ENCODE assay signal across 17 cellular contexts in genomic region chr2:190499976-190500588, GRCh38. TPM values are rescaled to one million over a fixed set of nuclear protein-coding genes. Genes with fewer than 3 reads are reported as not detected.
DNase-seq lines count a peak whose midpoint lies in the region; ATAC-seq and TF ChIP-seq lines count a peak whose summit lies in the region.
"Had no signal": no experiment of that assay in that cellular context is flagged by ENCODE, and none has a peak within 500 bp of the region (broad histone marks: within the 10 kb centered on the region; RNA-seq: fewer than 3 reads in every experiment).

No MANE protein-coding gene starts in this region.

- peak overlapping the region in 5 of 8 donors; percentile 9 to 52 (median 21) for H3K27ac Mint-ChIP-seq in CD8-positive, alpha-beta memory T cell
- peak overlapping the region; percentile 72 for H3K27ac Mint-ChIP-seq in activated naive CD8-positive, alpha-beta T cell treated with anti-CD3 and anti-CD28 coated beads for 36 hours
- H3K27ac Mint-ChIP-seq: activated naive CD8-positive, alpha-beta T cell treated with anti-CD3 and anti-CD28 coated beads, Interleukin-2, amount 10 ng/mL, durations not matched to agents 7 days and 5 days had no signal

- ATAC-seq in GM21737 (IDR thresholded peaks at IDR 0.05; ENCODE audit: unreplicated experiment), result no peak
- ATAC-seq: activated CD4-positive, CD25-positive, alpha-beta regulatory T cell treated with anti-CD3 and anti-CD28 coated beads, Interleukin-2, amount 50 U/mL, for 24 hours had no signal

- no peaks in the 10 kb centered on the region for H3K27me3 ChIP-seq in CD8-positive, alpha-beta memory T cell (ENCODE audit: insufficient read depth, low read length, poor library complexity, severe bottlenecking)
- H3K27me3 ChIP-seq in iPS-15b (ENCODE audit: control insufficient read depth, insufficient read depth, low read length), result no peaks in the 10 kb centered on the region
- H3K27me3 ChIP-seq in osteoblast (ENCODE audit: insufficient read depth, low read length), result no peaks in the 10 kb centered on the region
- no peaks in the 10 kb centered on the region for H3K27me3 ChIP-seq in SJCRH30

- H3K9me3 Mint-ChIP-seq in CD8-positive, alpha-beta memory T cell, result no peaks in the 10 kb centered on the region
- H3K9me3 Mint-ChIP-seq in activated naive CD8-positive, alpha-beta T cell treated with anti-CD3 and anti-CD28 coated beads for 36 hours, result peaks cover 4% of the 10 kb centered on the region
- H3K9me3 Mint-ChIP-seq: activated naive CD8-positive, alpha-beta T cell treated with anti-CD3 and anti-CD28 coated beads, Interleukin-2, amount 10 ng/mL, durations not matched to agents 7 days and 5 days had no signal

- H3K9me3 ChIP-seq in CD8-positive, alpha-beta memory T cell (ENCODE audit: low read length), result no peaks in the 10 kb centered on the region
- H3K9me3 ChIP-seq in iPS-15b (ENCODE audit: control insufficient read depth, insufficient read depth, low read length) (no peaks in the 10 kb centered on the region), osteoblast (ENCODE audit: low read depth, low read length) (no peaks in the 10 kb centered on the region), SJCRH30 (replicated peaks) (no peaks in the 10 kb centered on the region)

- CTCF ChIA-PET in CD8-positive, alpha-beta memory T cell (lab: Charles Lee), result no interaction called here

- H3K27me3 Mint-ChIP-seq in CD8-positive, alpha-beta memory T cell, result no peaks in the 10 kb centered on the region
- no peaks in the 10 kb centered on the region for H3K27me3 Mint-ChIP-seq in activated naive CD8-positive, alpha-beta T cell treated with anti-CD3 and anti-CD28 coated beads for 36 hours
- H3K27me3 Mint-ChIP-seq: activated naive CD8-positive, alpha-beta T cell treated with anti-CD3 and anti-CD28 coated beads, Interleukin-2, amount 10 ng/mL, durations not matched to agents 7 days and 5 days had no signal

- no peak for TF ChIP-seq CTCF in osteoblast (IDR thresholded peaks at IDR 0.05; ENCODE audit: extremely low read depth, low read depth, low read length)

- peaks cover 8 to 17% (median 9%) of the 10 kb centered on the region in 3 donors for H3K4me1 Mint-ChIP-seq in CD8-positive, alpha-beta memory T cell
- peaks cover 15% of the 10 kb centered on the region for H3K4me1 Mint-ChIP-seq in activated naive CD8-positive, alpha-beta T cell treated with anti-CD3 and anti-CD28 coated beads for 36 hours

- H3K36me3 ChIP-seq in CD8-positive, alpha-beta memory T cell (ENCODE audit: insufficient read depth, low read length), result peaks cover 38% of the 10 kb centered on the region
- no peaks in the 10 kb centered on the region for H3K36me3 ChIP-seq in iPS-15b (ENCODE audit: control insufficient read depth, insufficient read depth, low read length)
- H3K36me3 ChIP-seq in osteoblast (ENCODE audit: insufficient read depth, low read length), result no peaks in the 10 kb centered on the region
- no peaks in the 10 kb centered on the region for H3K36me3 ChIP-seq in SJCRH30

- no peak overlapping the region for H3K27ac ChIP-seq in CD8-positive, alpha-beta memory T cell (ENCODE audit: low read depth, low read length)
- H3K27ac ChIP-seq in osteoblast (ENCODE audit: low read depth, low read length) (no peak overlapping the region), SJCRH30 (no peak overlapping the region)

- no peaks in the 10 kb centered on the region for H3K4me1 ChIP-seq in CD8-positive, alpha-beta memory T cell (ENCODE audit: insufficient read depth, low read length)
- H3K4me1 ChIP-seq in iPS-15b (ENCODE audit: control insufficient read depth, insufficient read depth, low read length) (no peaks in the 10 kb centered on the region), osteoblast (ENCODE audit: insufficient read depth, low read length) (no peaks in the 10 kb centered on the region), SJCRH30 (no peaks in the 10 kb centered on the region)

- no peak overlapping the region for H3K4me3 ChIP-seq in CD8-positive, alpha-beta memory T cell (ENCODE audit: low read length)
- H3K4me3 ChIP-seq in iPS-15b (ENCODE audit: low read depth, low read length) (no peak overlapping the region), osteoblast (ENCODE audit: insufficient read depth, low read length) (no peak overlapping the region), SJCRH30 (no peak overlapping the region)

- no peak overlapping the region for H3K4me3 Mint-ChIP-seq in CD8-positive, alpha-beta memory T cell
- no peak overlapping the region for H3K4me3 Mint-ChIP-seq in activated naive CD8-positive, alpha-beta T cell treated with anti-CD3 and anti-CD28 coated beads for 36 hours
- H3K4me3 Mint-ChIP-seq: activated naive CD8-positive, alpha-beta T cell treated with anti-CD3 and anti-CD28 coated beads, Interleukin-2, amount 10 ng/mL, durations not matched to agents 7 days and 5 days had no signal

- no peaks in the 10 kb centered on the region for H4K20me1 ChIP-seq in osteoblast (ENCODE audit: insufficient read depth, low read length)

- H3K9ac ChIP-seq in iPS-15b (ENCODE audit: low read depth, low read length), result peak overlapping the region; percentile 38

- DNase-seq in CD8-positive, alpha-beta memory T cell, result no peak
- DNase-seq in activated naive CD8-positive, alpha-beta T cell treated with anti-CD3 and anti-CD28 coated beads for 36 hours, result no peak
- DNase-seq in osteoblast (ENCODE audit: insufficient read length, low spot score, missing footprints) (no peak), SJCRH30 (no peak), NCI-H2081 (lab: John Stamatoyannopoulos, UW) (no peak)
- DNase-seq: activated CD8-positive, alpha-beta memory T cell treated with anti-CD3 and anti-CD28 coated beads, Interleukin-2, amount 50 U/mL, for 48 hours; activated naive CD8-positive, alpha-beta T cell treated with anti-CD3 and anti-CD28 coated beads, Interleukin-2, amount 10 ng/mL, durations not matched to agents 7 days and 5 days; AML-193; cerebellar nuclear complex; foreskin melanocyte; H7; NCI-H187; SIG-M5; T-helper 2 cell had no signal

- H3K4me2 ChIP-seq in osteoblast (ENCODE audit: insufficient read depth, low read length), result no peak overlapping the region

- POLR2A ChIA-PET in CD8-positive, alpha-beta memory T cell (lab: Charles Lee), result no interaction called here

- H3K79me2 ChIP-seq in osteoblast (ENCODE audit: insufficient read depth, low read length), result no peaks in the 10 kb centered on the region

- peak overlapping the region; percentile 42 for H2AFZ ChIP-seq in osteoblast (ENCODE audit: low read length)

- peaks cover 0 to 83% (median 9%) of the 10 kb centered on the region in 3 donors for H3K36me3 Mint-ChIP-seq in CD8-positive, alpha-beta memory T cell
- H3K36me3 Mint-ChIP-seq in activated naive CD8-positive, alpha-beta T cell treated with anti-CD3 and anti-CD28 coated beads for 36 hours, result peaks cover 41% of the 10 kb centered on the region

RNA-seq across cellular contexts. Expression of gene NEMP2, which starts 34.4 kb away (rescaled TPM):
- 10 to 100 TPM; 16.9 to 17.5 TPM for total RNA-seq in CD8-positive, alpha-beta memory T cell
- polyA plus RNA-seq in CD8-positive, alpha-beta memory T cell, result 10.5 TPM
- total RNA-seq in activated naive CD8-positive, alpha-beta T cell treated with anti-CD3 and anti-CD28 coated beads for 36 hours, result 10 to 100 TPM; 14.5 to 15.7 TPM
- total RNA-seq in osteoblast, result 3.8 and 4.7 TPM in 2 replicates
- 19.3 and 20.9 TPM in 2 replicates for total RNA-seq in SJCRH30 (2014; rRNA removed; shearing (Covaris generic))
